8 cellular contexts compared by ENCODE assay signal in genomic region chr17:74089869-74090464, GRCh38.
DNase-seq lines count a peak whose midpoint lies in the region; ATAC-seq and TF ChIP-seq lines count a peak whose summit lies in the region.

No MANE protein-coding gene starts in this region.

- H3K27ac Mint-ChIP-seq in WTC11 = no peak overlapping the region

- POLR2A ChIA-PET in WTC11 (lab: Charles Lee) = interaction anchor here (0.7 kb wide), 1 partner anchor 28 kb away, joined by 5 read pairs; no protein-coding TSS in a partner anchor

- H3K4me3 ChIP-seq in fibroblast of villous mesenchyme (ENCODE audit: low read depth, low read length) (no peak overlapping the region), smooth muscle cell (no peak overlapping the region), gastroesophageal sphincter (no peak overlapping the region)

- H3K4me1 ChIP-seq in smooth muscle cell (ENCODE audit: low read depth) (no peaks in the 10 kb centered on the region), gastroesophageal sphincter (no peaks in the 10 kb centered on the region)

- peaks cover 13% of the 10 kb centered on the region; the same call in 1 of the 2 replicates for H3K27me3 Mint-ChIP-seq in WTC11 (ENCODE audit: low read depth)

- H3K36me3 Mint-ChIP-seq in WTC11 = peaks cover 12% of the 10 kb centered on the region

- ATAC-seq in WTC11 (peak; percentile 93), gastroesophageal sphincter (no peak), GM21786 (IDR thresholded peaks at IDR 0.05; ENCODE audit: unreplicated experiment) (no peak)

- H2AFZ ChIP-seq in smooth muscle cell (ENCODE audit: low read depth) = no peak overlapping the region

- CTCF ChIA-PET in WTC11 (lab: Charles Lee) = interaction anchor here (0.6 to 8.8 kb wide), 71 partner anchors 9 to 443 kb away, joined by 3 to 100 read pairs (median 4); partner anchors contain the start of gene RPL38

- H3K27ac ChIP-seq in 22Rv1 (no peak overlapping the region), smooth muscle cell (ENCODE audit: low read depth) (no peak overlapping the region), gastroesophageal sphincter (no peak overlapping the region)

- H3K9me3 ChIP-seq in smooth muscle cell (replicated peaks; ENCODE audit: low read depth) = no peaks in the 10 kb centered on the region
- H3K9me3 ChIP-seq in gastroesophageal sphincter = peaks cover 0 to 44% (median 0%) of the 10 kb centered on the region in 3 donors

- H3K4me2 ChIP-seq in smooth muscle cell = no peak overlapping the region

- no peak for TF ChIP-seq EP300 in gastroesophageal sphincter (IDR thresholded peaks at IDR 0.05)

- no peak overlapping the region for H3K9ac ChIP-seq in smooth muscle cell (ENCODE audit: low read depth)

- peaks cover 42% of the 10 kb centered on the region for H3K9me3 Mint-ChIP-seq in WTC11

- WGBS in smooth muscle cell (ENCODE audit: low lambda C conversion rate) = 41% methylated on average over 4 of the region's 4 CpGs
- WGBS in gastroesophageal sphincter (ENCODE audit: low coverage in 1 of 2), 2 donors = 20 to 64% methylated on average over 1 to 4 of the region's 4 CpGs

- TF ChIP-seq CTCF in 22Rv1 (IDR thresholded peaks at IDR 0.05) (peak; percentile 88), WTC11 (IDR thresholded peaks at IDR 0.05) (peak; percentile 76), fibroblast of villous mesenchyme (IDR thresholded peaks at IDR 0.05; ENCODE audit: insufficient read depth, low read depth, low read length) (peak; percentile 64), smooth muscle cell (IDR thresholded peaks at IDR 0.05; ENCODE audit: borderline replicate concordance, insufficient read depth, poor library complexity, severe bottlenecking) (peak; percentile 66), gastroesophageal sphincter (IDR thresholded peaks at IDR 0.05) (peak in 1 of 4 experiments; percentile 14)

- H3K27me3 ChIP-seq in smooth muscle cell (ENCODE audit: low read depth) = peaks cover 3% of the 10 kb centered on the region
- peaks cover 31% of the 10 kb centered on the region for H3K27me3 ChIP-seq in gastroesophageal sphincter

- H4K20me1 ChIP-seq in smooth muscle cell (ENCODE audit: low read depth) = no peaks in the 10 kb centered on the region

- no peak for TF ChIP-seq POLR2A in gastroesophageal sphincter (IDR thresholded peaks at IDR 0.05)

- no peaks in the 10 kb centered on the region for H3K79me2 ChIP-seq in smooth muscle cell (ENCODE audit: low read depth)

- no peaks in the 10 kb centered on the region for H3K4me1 Mint-ChIP-seq in WTC11

- H3K36me3 ChIP-seq in smooth muscle cell (ENCODE audit: low read depth) (no peaks in the 10 kb centered on the region), gastroesophageal sphincter (no peaks in the 10 kb centered on the region)

- DNase-seq in GM04504 (ENCODE audit: low read depth) (peak; percentile 1), NCI-H187 treated with DMSO at 0.1 percent for 48 hours (lab: John Stamatoyannopoulos, UW) (peak; percentile 14), WTC11 (ENCODE audit: low spot score) (peak; percentile 95), fibroblast of villous mesenchyme (ENCODE audit: low read depth) (peak; percentile 34), smooth muscle cell (lab: John Stamatoyannopoulos, UW; ENCODE audit: unreplicated experiment) (no peak)

- H3K4me3 Mint-ChIP-seq in WTC11 = no peak overlapping the region

- H3F3A ChIP-seq in smooth muscle cell (ENCODE audit: low read depth) = peaks cover 4% of the 10 kb centered on the region

TF ChIP-seq in WTC11, 78 proteins besides CTCF, POLR2A, EP300 and RAD21:
- TF ChIP-seq ZBTB43 (CRISPR knock-in tag; IDR thresholded peaks at IDR 0.05) = no peak
- TF ChIP-seq CDX4 (CRISPR knock-in tag; IDR thresholded peaks at IDR 0.05; ENCODE audit: borderline replicate concordance) = no peak
- TF ChIP-seq NFE2L1 (CRISPR knock-in tag; IDR thresholded peaks at IDR 0.05) = no peak
- no peak for TF ChIP-seq GABPB1 (CRISPR knock-in tag; IDR thresholded peaks at IDR 0.05)
- no peak for TF ChIP-seq SP1 (CRISPR knock-in tag; conservative IDR thresholded peaks at IDR 0.05)
- TF ChIP-seq AFF4 (CRISPR knock-in tag; IDR thresholded peaks at IDR 0.05; ENCODE audit: borderline replicate concordance) = no peak
- TF ChIP-seq ZNF416 (CRISPR knock-in tag; IDR thresholded peaks at IDR 0.05) = no peak
- no peak for TF ChIP-seq KAT7 (CRISPR knock-in tag; IDR thresholded peaks at IDR 0.05; ENCODE audit: borderline replicate concordance)
- TF ChIP-seq CBFB (CRISPR knock-in tag; IDR thresholded peaks at IDR 0.05; ENCODE audit: low read depth) = no peak
- no peak for TF ChIP-seq ZNF423 (CRISPR knock-in tag; IDR thresholded peaks at IDR 0.05)
- TF ChIP-seq, protein P1, sequence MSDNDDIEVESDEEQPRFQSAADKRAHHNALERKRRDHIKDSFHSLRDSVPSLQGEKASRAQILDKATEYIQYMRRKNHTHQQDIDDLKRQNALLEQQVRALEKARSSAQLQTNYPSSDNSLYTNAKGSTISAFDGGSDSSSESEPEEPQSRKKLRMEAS (CRISPR knock-in tag; IDR thresholded peaks at IDR 0.05) = no peak
- TF ChIP-seq, protein P2, sequence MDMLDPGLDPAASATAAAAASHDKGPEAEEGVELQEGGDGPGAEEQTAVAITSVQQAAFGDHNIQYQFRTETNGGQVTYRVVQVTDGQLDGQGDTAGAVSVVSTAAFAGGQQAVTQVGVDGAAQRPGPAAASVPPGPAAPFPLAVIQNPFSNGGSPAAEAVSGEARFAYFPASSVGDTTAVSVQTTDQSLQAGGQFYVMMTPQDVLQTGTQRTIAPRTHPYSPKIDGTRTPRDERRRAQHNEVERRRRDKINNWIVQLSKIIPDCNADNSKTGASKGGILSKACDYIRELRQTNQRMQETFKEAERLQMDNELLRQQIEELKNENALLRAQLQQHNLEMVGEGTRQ (CRISPR knock-in tag; IDR thresholded peaks at IDR 0.05) = no peak
- TF ChIP-seq MYBL2 (CRISPR knock-in tag; IDR thresholded peaks at IDR 0.05) = no peak
- no peak for TF ChIP-seq AR (CRISPR knock-in tag; IDR thresholded peaks at IDR 0.05)
